In the genomic region with DNA sequence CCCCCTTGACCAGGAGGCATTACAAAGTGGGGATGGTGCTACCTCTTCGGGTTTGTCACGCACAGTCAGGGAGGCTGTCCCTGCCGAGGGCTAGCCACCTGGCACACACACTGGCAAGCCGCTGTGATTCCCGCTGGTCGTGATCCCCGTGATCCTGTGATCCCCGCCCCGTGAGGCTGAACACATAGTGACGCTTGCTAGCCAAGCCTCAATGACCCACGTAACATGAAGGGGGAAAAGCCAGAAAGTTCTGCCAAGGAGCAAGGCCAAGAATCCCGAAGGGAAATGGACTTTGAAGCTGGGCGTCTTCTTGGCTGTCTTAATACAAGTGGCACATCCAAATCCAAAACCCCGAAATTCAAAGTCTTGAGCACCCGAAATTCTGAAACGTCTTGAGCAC, we compare ENCODE assay signal across 26 cellular contexts. TPM values are rescaled to one million over a fixed set of nuclear protein-coding genes. Genes with fewer than 3 reads are reported as not detected.
DNase-seq lines count a peak whose midpoint lies in the region; ATAC-seq and TF ChIP-seq lines count a peak whose summit lies in the region.
"Had no signal": no experiment of that assay in that cellular context is flagged by ENCODE, and none has a peak within 500 bp of the region (broad histone marks: within the 10 kb centered on the region; RNA-seq: fewer than 3 reads in every experiment).

No MANE protein-coding gene starts in this region.

- TF ChIP-seq CTCF in glutamatergic neuron (IDR thresholded peaks at IDR 0.05; ENCODE audit: partially characterized antibody, unreplicated experiment) (no peak), nephron progenitor cell (IDR thresholded peaks at IDR 0.05) (no peak)

- intact Hi-C loops in right cardiac atrium (cut with DNase I): loop anchor here in 2 of 4 donors (10.0 kb wide), 1 partner anchor 68 kb away; no protein-coding TSS in a partner anchor
- intact Hi-C loops in cardiac septum (cut with DNase I): no loop called here

- no peak overlapping the region for H3K4me3 ChIP-seq in right cardiac atrium (ENCODE audit: low read length)
- H3K4me3 ChIP-seq: skin epidermis, uterus had no signal

- 65% methylated on average over 16 of the region's 16 CpGs for WGBS in right cardiac atrium

- peak overlapping the region; percentile 12 for H3K27ac Mint-ChIP-seq in glutamatergic neuron (ENCODE audit: unreplicated experiment)
- H3K27ac Mint-ChIP-seq in nephron progenitor cell: peak overlapping the region; percentile 54
- H3K27ac Mint-ChIP-seq in activated T-cell treated with anti-CD3 and anti-CD28 coated beads, Interleukin-2, amount 50 U/mL, for 24 hours: no peak overlapping the region
- H3K27ac Mint-ChIP-seq: activated CD4-positive, alpha-beta memory T cell treated with anti-CD3 and anti-CD28 coated beads for 36 hours had no signal

- peak; percentile 64 to 73 for ATAC-seq in right cardiac atrium
- ATAC-seq in HG03108 (IDR thresholded peaks at IDR 0.05; ENCODE audit: unreplicated experiment): no peak
- ATAC-seq: naive thymus-derived CD8-positive, alpha-beta T cell; PC-3; Right ventricle myocardium inferior had no signal

- H3K4me1 ChIP-seq in right cardiac atrium (ENCODE audit: control insufficient read depth, insufficient read depth, low read length): peaks cover 2% of the 10 kb centered on the region
- H3K4me1 ChIP-seq: uterus had no signal

- H3K27me3 Mint-ChIP-seq in glutamatergic neuron (ENCODE audit: unreplicated experiment) (peaks cover 6% of the 10 kb centered on the region), nephron progenitor cell (ENCODE audit: low read depth, poor library complexity) (no peaks in the 10 kb centered on the region)
- no peaks in the 10 kb centered on the region for H3K27me3 Mint-ChIP-seq in activated T-cell treated with anti-CD3 and anti-CD28 coated beads, Interleukin-2, amount 50 U/mL, for 24 hours
- H3K27me3 Mint-ChIP-seq: activated CD4-positive, alpha-beta memory T cell treated with anti-CD3 and anti-CD28 coated beads for 36 hours; CD4-positive, CD25-positive, alpha-beta regulatory T cell; naive thymus-derived CD8-positive, alpha-beta T cell had no signal

- DNase-seq in right cardiac atrium (peak; percentile 72 to 86 (median 78)), cardiac septum (ENCODE audit: low spot score) (no peak), glutamatergic neuron (no peak), nephron progenitor cell (no peak), DMS 273 (lab: John Stamatoyannopoulos, UW; ENCODE audit: unreplicated experiment) (no peak), NCI-H345 treated with DMSO at 0.1 percent for 48 hours (lab: John Stamatoyannopoulos, UW; ENCODE audit: unreplicated experiment) (no peak)
- DNase-seq in activated T-cell treated with anti-CD3 and anti-CD28 coated beads, Interleukin-2, amount 50 U/mL, for 24 hours: no peak
- DNase-seq: activated CD4-positive, alpha-beta memory T cell treated with anti-CD3 and anti-CD28 coated beads for 36 hours; activated CD4-positive, alpha-beta T cell treated with anti-CD3 and anti-CD28 coated beads for 1 hour; activated naive CD4-positive, alpha-beta T cell treated with anti-CD3 and anti-CD28 coated beads, Interleukin-2, amount 50 U/mL, for 16 hours; CD4-positive, CD25-positive, alpha-beta regulatory T cell; DMS 273 treated with DMSO at 0.1 percent for 48 hours; effector CD4-positive, alpha-beta T cell; KG1; naive thymus-derived CD8-positive, alpha-beta T cell; NCI-H1105; NCI-H187 treated with DMSO at 0.1 percent for 48 hours; NCI-H524 treated with DMSO at 0.1 percent for 48 hours; occipital lobe; PC-3; stimulated activated naive CD4-positive, alpha-beta T cell; T-helper 2 cell; uterus had no signal

- H3K27me3 ChIP-seq in right cardiac atrium (ENCODE audit: control insufficient read depth, insufficient read depth): no peaks in the 10 kb centered on the region
- H3K27me3 ChIP-seq: uterus had no signal

- H3K4me1 Mint-ChIP-seq in glutamatergic neuron (ENCODE audit: low read depth, unreplicated experiment): peaks cover 2% of the 10 kb centered on the region
- H3K4me1 Mint-ChIP-seq in nephron progenitor cell: no peaks in the 10 kb centered on the region
- peaks cover 14% of the 10 kb centered on the region for H3K4me1 Mint-ChIP-seq in activated T-cell treated with anti-CD3 and anti-CD28 coated beads, Interleukin-2, amount 50 U/mL, for 24 hours (ENCODE audit: low read depth)

- H3K9me3 Mint-ChIP-seq in glutamatergic neuron (ENCODE audit: unreplicated experiment) (no peaks in the 10 kb centered on the region), nephron progenitor cell (no peaks in the 10 kb centered on the region)
- H3K9me3 Mint-ChIP-seq in activated T-cell treated with anti-CD3 and anti-CD28 coated beads, Interleukin-2, amount 50 U/mL, for 24 hours: no peaks in the 10 kb centered on the region
- H3K9me3 Mint-ChIP-seq: activated CD4-positive, alpha-beta memory T cell treated with anti-CD3 and anti-CD28 coated beads for 36 hours had no signal

- H3K36me3 Mint-ChIP-seq in glutamatergic neuron (ENCODE audit: unreplicated experiment) (no peaks in the 10 kb centered on the region), nephron progenitor cell (ENCODE audit: low read depth) (peaks cover 80% of the 10 kb centered on the region)
- H3K36me3 Mint-ChIP-seq in activated T-cell treated with anti-CD3 and anti-CD28 coated beads, Interleukin-2, amount 50 U/mL, for 24 hours (ENCODE audit: low read depth): peaks cover 91% of the 10 kb centered on the region

- H3K27ac ChIP-seq in right cardiac atrium (ENCODE audit: low read length): peak overlapping the region; percentile 14
- H3K27ac ChIP-seq: skin epidermis, uterus had no signal

- H3K4me3 Mint-ChIP-seq in glutamatergic neuron (ENCODE audit: unreplicated experiment) (no peak overlapping the region), nephron progenitor cell (no peak overlapping the region)
- no peak overlapping the region for H3K4me3 Mint-ChIP-seq in activated T-cell treated with anti-CD3 and anti-CD28 coated beads, Interleukin-2, amount 50 U/mL, for 24 hours
- H3K4me3 Mint-ChIP-seq: activated CD4-positive, alpha-beta memory T cell treated with anti-CD3 and anti-CD28 coated beads for 36 hours; CD4-positive, CD25-positive, alpha-beta regulatory T cell; naive thymus-derived CD8-positive, alpha-beta T cell had no signal

- no peaks in the 10 kb centered on the region for H3K9me3 ChIP-seq in right cardiac atrium (ENCODE audit: control insufficient read depth, low read length)
- H3K9me3 ChIP-seq: uterus had no signal

RNA-seq across cellular contexts. Expression of a gene that starts 13.7 kb away (rescaled TPM):
- total RNA-seq in right cardiac atrium (100 to 1,000 TPM in 1 of 4 donors, 10 to 100 TPM in 2, 1 to 10 TPM in 1; 7.6 to 101 (median 21.6) TPM), cardiac septum (22.1 TPM), glutamatergic neuron (ENCODE audit: unreplicated experiment) (147 TPM)
- 19.3 TPM for polyA plus RNA-seq in right cardiac atrium

RNA-seq across cellular contexts. Expression of a gene that starts 52.6 kb away (rescaled TPM):
- total RNA-seq in right cardiac atrium: 1 to 10 TPM in 3 of 4 donors, under 1 TPM in 1; 0.56 to 4.4 (median 3.4) TPM
- polyA plus RNA-seq in right cardiac atrium: 1.6 TPM
- 3.8 TPM for total RNA-seq in cardiac septum
- total RNA-seq in glutamatergic neuron (ENCODE audit: unreplicated experiment): 3.8 TPM

Comparison
In these comparisons a context has a peak if more than half of its experiments do, and no peak if none do; other contexts are left out.
1. DNase-seq: peak in right cardiac atrium (3 of 3); none in cardiac septum (single experiment), glutamatergic neuron (single experiment), nephron progenitor cell (single experiment), DMS 273 (single experiment), NCI-H345 treated with DMSO at 0.1 percent for 48 hours (single experiment) and activated T-cell treated with anti-CD3 and anti-CD28 coated beads, Interleukin-2, amount 50 U/mL, for 24 hours (single experiment).